Comparison of ENCODE assay signal across 24 cellular contexts in the genomic region with DNA sequence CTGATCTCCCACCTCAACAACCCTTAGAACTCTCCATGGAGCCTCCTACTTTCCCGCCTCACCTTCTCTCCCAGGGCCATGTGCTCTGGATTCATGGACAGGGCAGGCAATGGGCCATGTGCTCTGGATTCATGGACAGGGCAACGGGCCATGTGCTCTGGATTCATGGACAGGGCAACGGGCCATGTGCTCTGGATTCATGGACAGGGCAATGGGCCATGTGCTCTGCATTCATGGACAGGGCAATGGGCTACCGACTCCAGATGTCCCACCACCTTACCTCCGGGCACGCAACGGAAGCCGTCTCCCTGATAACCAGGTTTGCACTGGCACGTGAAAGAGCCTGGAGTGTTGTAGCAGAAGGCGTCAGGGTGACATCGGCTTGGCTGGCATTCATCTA. TPM values are rescaled to one million over a fixed set of nuclear protein-coding genes. Genes with fewer than 3 reads are reported as not detected.
DNase-seq lines count a peak whose midpoint lies in the region; ATAC-seq, FAIRE-seq and TF ChIP-seq lines count a peak whose summit lies in the region.
"Had no signal": no experiment of that assay in that cellular context is flagged by ENCODE, and none has a peak within 500 bp of the region (broad histone marks: within the 10 kb centered on the region; RNA-seq: fewer than 3 reads in every experiment).

No MANE protein-coding gene starts in this region.

- no peaks in the 10 kb centered on the region for H3K36me3 ChIP-seq in BE2C
- H3K36me3 ChIP-seq in SK-N-SH (replicated peaks in 1 of 2; ENCODE audit: control insufficient read depth in 1 of 2, insufficient read depth in 2 of 2, low read length in 1 of 2): peaks cover 3 to 7% of the 10 kb centered on the region in 2 experiments
- peaks cover 13 to 72% of the 10 kb centered on the region in 2 experiments for H3K36me3 ChIP-seq in HepG2 (replicated peaks in 1 of 2; ENCODE audit: control insufficient read depth in 1 of 2, insufficient read depth in 2 of 2, low read length in 2 of 2)
- H3K36me3 ChIP-seq in rectal smooth muscle tissue (ENCODE audit: control insufficient read depth, insufficient read depth, low read length): peaks cover 18% of the 10 kb centered on the region
- H3K36me3 ChIP-seq: SJCRH30 had no signal

- TF ChIP-seq RAD21 in SK-N-SH (IDR thresholded peaks at IDR 0.05; ENCODE audit: low read length) (no peak), HepG2 (CRISPR knock-in tag; IDR thresholded peaks at IDR 0.05) (no peak)

- H3K4me1 ChIP-seq in BE2C: no peaks in the 10 kb centered on the region
- peaks cover 8 to 11% of the 10 kb centered on the region in 2 experiments; a peak in 3 of 4 replicates for H3K4me1 ChIP-seq in SK-N-SH (ENCODE audit: control insufficient read depth in 1 of 2, insufficient read depth in 2 of 2, low read depth in 1 of 2, low read length in 1 of 2)
- no peaks in the 10 kb centered on the region for H3K4me1 ChIP-seq in HepG2 (ENCODE audit: insufficient read depth, low read length)
- H3K4me1 ChIP-seq in rectal smooth muscle tissue (ENCODE audit: control insufficient read depth, insufficient read depth, low read length): peaks cover 8% of the 10 kb centered on the region
- H3K4me1 ChIP-seq: SJCRH30 had no signal

- TF ChIP-seq CTCF in BE2C (IDR thresholded peaks at IDR 0.05; ENCODE audit: low read depth, low read length) (no peak), SK-N-SH (IDR thresholded peaks at IDR 0.05) (no peak), HepG2 (CRISPR knock-in tag; IDR thresholded peaks at IDR 0.05) (no peak), omental fat pad (IDR thresholded peaks at IDR 0.05) (no peak)

- WGBS in SK-N-SH (ENCODE audit: low lambda C conversion rate): 80% methylated on average over 2 of the region's 11 CpGs
- WGBS in HepG2 (ENCODE audit: low lambda C conversion rate): 98% methylated on average over 11 of the region's 11 CpGs

- in situ Hi-C loops in HepG2 (cut with HindIII; ENCODE audit: extremely low pct_ligation_motif_present, low pct_unique_long_range_greater_than_20kb): no loop called here

- no peak for TF ChIP-seq POLR2A in HepG2 (IDR thresholded peaks at IDR 0.05; ENCODE audit: insufficient read depth in 1 of 2, low read depth in 2 of 2, low read length in 2 of 2)

- no peak for ATAC-seq in HepG2
- no peak for ATAC-seq in omental fat pad (ENCODE audit: low FRiP score)
- ATAC-seq: A549 had no signal

- H2AFZ ChIP-seq in SK-N-SH (ENCODE audit: low read depth): no peak overlapping the region
- no peak overlapping the region for H2AFZ ChIP-seq in HepG2 (ENCODE audit: low read length)

- no peak overlapping the region for H3K9ac ChIP-seq in SK-N-SH
- H3K9ac ChIP-seq in HepG2 (ENCODE audit: insufficient read depth, low read depth, low read length): no peak overlapping the region
- H3K9ac ChIP-seq in rectal smooth muscle tissue (ENCODE audit: low read length): no peak overlapping the region

- H3K9me2 ChIP-seq in SK-N-SH: no peaks in the 10 kb centered on the region

- DNase-seq in BE2C: peak; percentile 46
- DNase-seq in SK-N-SH: no peak
- no peak for DNase-seq in HepG2 (ENCODE audit: low spot score)
- DNase-seq in NCI-H82 treated with DMSO at 0.1 percent for 48 hours (lab: John Stamatoyannopoulos, UW; ENCODE audit: unreplicated experiment): no peak
- no peak for DNase-seq in omental fat pad (ENCODE audit: low spot score)
- DNase-seq in EL: no peak
- DNase-seq in NK-92 (lab: John Stamatoyannopoulos, UW; ENCODE audit: unreplicated experiment): no peak
- DNase-seq: C1 segment of cervical spinal cord, DND-41, GF-D8, GOT3, Kasumi-1, MM.1S, NCI-H1092 treated with DMSO at 0.1 percent for 48 hours, NCI-H1694 treated with DMSO at 0.1 percent for 48 hours, NCI-H345, NCI-H526 treated with DMSO at 0.1 percent for 48 hours, OCI-M1, SJCRH30 had no signal

- H3K79me2 ChIP-seq in SK-N-SH (ENCODE audit: insufficient read depth): no peaks in the 10 kb centered on the region
- H3K79me2 ChIP-seq in HepG2 (ENCODE audit: insufficient read depth, low read length): no peaks in the 10 kb centered on the region

- H3F3A ChIP-seq in SK-N-SH (replicated peaks; ENCODE audit: insufficient read depth): peaks cover 15% of the 10 kb centered on the region

- H3K9me3 ChIP-seq in BE2C (no peaks in the 10 kb centered on the region), SK-N-SH (no peaks in the 10 kb centered on the region), HepG2 (ENCODE audit: low read length) (no peaks in the 10 kb centered on the region)
- H3K9me3 ChIP-seq: A549, SJCRH30 had no signal

- H4K20me1 ChIP-seq in SK-N-SH (ENCODE audit: insufficient read depth): no peaks in the 10 kb centered on the region
- no peaks in the 10 kb centered on the region for H4K20me1 ChIP-seq in HepG2 (ENCODE audit: insufficient read depth, low read length)

- H3K27ac ChIP-seq in SK-N-SH (ENCODE audit: low read depth in 2 of 2, low read length in 1 of 2): no peak overlapping the region
- no peak overlapping the region for H3K27ac ChIP-seq in HepG2 (ENCODE audit: extremely low read length, insufficient read depth, low read length)
- H3K27ac ChIP-seq in rectal smooth muscle tissue (ENCODE audit: low read depth, low read length): peak overlapping the region; percentile 30
- H3K27ac ChIP-seq: A549, RWPE1, SJCRH30 had no signal

- no peak for FAIRE-seq in HepG2 (lab: Jason Lieb, UNC)
- FAIRE-seq: A549, GM12891, GM18507 had no signal

- CTCF ChIA-PET in SK-N-SH (lab: Yijun Ruan, JAX) (no interaction called here), HepG2 (lab: Yijun Ruan, JAX; ENCODE audit: low intra/inter-chr PET ratio, low total read pairs) (no interaction called here)

- no peak overlapping the region for H3K4me3 ChIP-seq in BE2C (ENCODE audit: low read depth, low read length)
- no peak overlapping the region for H3K4me3 ChIP-seq in SK-N-SH (ENCODE audit: low read depth in 2 of 2, low read length in 1 of 2)
- no peak overlapping the region for H3K4me3 ChIP-seq in HepG2 (replicated peaks in 1 of 3; ENCODE audit: insufficient read depth in 1 of 3, low read depth in 2 of 3, low read length in 3 of 3)
- no peak overlapping the region for H3K4me3 ChIP-seq in rectal smooth muscle tissue (ENCODE audit: low read length)
- H3K4me3 ChIP-seq: A549, SJCRH30 had no signal

- intact Hi-C loops in HepG2 (cut with micrococcal nuclease; ENCODE audit: unreplicated experiment): no loop called here

- H3K4me2 ChIP-seq in SK-N-SH (no peak overlapping the region), HepG2 (ENCODE audit: low read depth, low read length) (no peak overlapping the region)
- H3K4me2 ChIP-seq: A549 had no signal

- POLR2A ChIA-PET in SK-N-SH (lab: Yijun Ruan, JAX): no interaction called here
- POLR2A ChIA-PET in HepG2 (lab: Yijun Ruan, JAX): no interaction called here

- peak in 1 of 2 experiments; percentile 15; a peak in 1 of 4 replicates for TF ChIP-seq EP300 in SK-N-SH (IDR thresholded peaks at IDR 0.05; ENCODE audit: borderline replicate concordance in 1 of 2, low read depth in 1 of 2, low read length in 1 of 2)
- no peak for TF ChIP-seq EP300 in HepG2 (IDR thresholded peaks at IDR 0.05; ENCODE audit: low read depth in 2 of 2, low read length in 2 of 2)
- no peak for TF ChIP-seq EP300 in HepG2 (CRISPR knock-in tag; IDR thresholded peaks at IDR 0.05; ENCODE audit: borderline replicate concordance)

- BruUV-seq in HepG2 (replicated peaks; lab: Mats Ljungman, UMichigan): no TSS peak

- no peaks in the 10 kb centered on the region for H3K27me3 ChIP-seq in BE2C
- H3K27me3 ChIP-seq in SK-N-SH (ENCODE audit: insufficient read depth): no peaks in the 10 kb centered on the region
- no peaks in the 10 kb centered on the region for H3K27me3 ChIP-seq in HepG2 (ENCODE audit: control insufficient read depth in 1 of 2, insufficient read depth in 2 of 2, low read length in 2 of 2)
- no peaks in the 10 kb centered on the region for H3K27me3 ChIP-seq in rectal smooth muscle tissue (ENCODE audit: control insufficient read depth, insufficient read depth, low read length)
- H3K27me3 ChIP-seq: SJCRH30 had no signal

TF ChIP-seq in SK-N-SH, 30 proteins besides CTCF, POLR2A, EP300 and RAD21 (continues in another document):
- peak; percentile 68; the same call in 1 of the 2 replicates for TF ChIP-seq RCOR1 (IDR thresholded peaks at IDR 0.05; ENCODE audit: low read length)
- TF ChIP-seq MXI1 (IDR thresholded peaks at IDR 0.05; ENCODE audit: low read depth, low read length): 0 out of 2 replicates have a peak, but pooled peaks have one; percentile 34

TF ChIP-seq in HepG2, 621 proteins besides CTCF, POLR2A, EP300 and RAD21 (continues in another document):
- TF ChIP-seq TGIF2 (CRISPR knock-in tag; IDR thresholded peaks at IDR 0.05): no peak
- TF ChIP-seq PRMT3 (CRISPR knock-in tag; IDR thresholded peaks at IDR 0.05; ENCODE audit: borderline replicate concordance, low read depth): no peak

RNA-seq across cellular contexts. Expression of a gene that starts 53.2 kb away (rescaled TPM):
- not detected for polyA plus RNA-seq in BE2C (2012; ENCODE audit: insufficient read depth, insufficient read length, low read depth)
- polyA plus RNA-seq in SK-N-SH (2012; rRNA removed) (49.3 and 74.3 TPM in 2 replicates), HepG2 (2011; rRNA removed) (56.1 and 77.2 TPM in 2 replicates)
- polyA plus RNA-seq in SK-N-SH (2012; cell fraction: cytosol; rRNA removed): 45.2 and 58.2 TPM in 2 replicates
- 49.9 and 56.5 TPM in 2 replicates for polyA plus RNA-seq in SK-N-SH (2012; cell fraction: nucleus; rRNA removed)
- total RNA-seq in HepG2 (2016; rRNA removed; fragmentation: Illumina TruSeq; extraction: Trizol) (29.3 and 50.2 TPM in 2 replicates), omental fat pad (100 to 1,000 TPM; 131 to 458 (median 203) TPM)
- total RNA-seq in HepG2 (2016; cell fraction: cytosol; rRNA removed; fragmentation: Illumina TruSeq; extraction: Trizol; ENCODE audit: low read depth): 5.0 and 5.1 TPM in 2 replicates
- 22.1 and 49.8 TPM in 2 replicates for total RNA-seq in HepG2 (2016; cell fraction: insoluble cytoplasmic fraction; rRNA removed; fragmentation: Illumina TruSeq; extraction: Trizol)
- total RNA-seq in HepG2 (2016; cell fraction: membrane; rRNA removed; fragmentation: Illumina TruSeq; extraction: Trizol): 10.8 and 12.4 TPM in 2 replicates
- total RNA-seq in HepG2 (2016; cell fraction: nucleus; rRNA removed; fragmentation: Illumina TruSeq; extraction: Trizol): 68.9 and 87.3 TPM in 2 replicates
- 45.0 and 56.5 TPM in 2 replicates for polyA plus RNA-seq in HepG2 (2011; cell fraction: cytosol; rRNA removed)
- polyA plus RNA-seq in HepG2 (2011; cell fraction: nucleus; rRNA removed): 102 and 105 TPM in 2 replicates
- 122 and 152 TPM in 2 replicates for polyA plus RNA-seq in HepG2 (2012)
- polyA plus RNA-seq in HepG2 (2016; cell fraction: cytosol; fragmentation: Illumina TruSeq; extraction: Trizol; ENCODE audit: low read depth): 2.7 and 3.2 TPM in 2 replicates
- polyA plus RNA-seq in HepG2 (2016; cell fraction: insoluble cytoplasmic fraction; fragmentation: Illumina TruSeq; extraction: Trizol; ENCODE audit: low read depth): 25.6 and 37.4 TPM in 2 replicates
- polyA plus RNA-seq in HepG2 (2016; cell fraction: membrane; fragmentation: Illumina TruSeq; extraction: Trizol; ENCODE audit: low read depth): 7.7 and 9.8 TPM in 2 replicates
- polyA plus RNA-seq in HepG2 (2016; cell fraction: nucleus; fragmentation: Illumina TruSeq; extraction: Trizol; ENCODE audit: insufficient read depth, low read depth): 108 and 114 TPM in 2 replicates
- 173 TPM in 1 of 2 replicates, not detected in the other for polyA minus RNA-seq in HepG2 (2011; rRNA and poly(A)+ RNA removed; ENCODE audit: low replicate concordance)
- polyA minus RNA-seq in HepG2 (2011; cell fraction: cytosol; rRNA and poly(A)+ RNA removed): 109 and 121 TPM in 2 replicates
- polyA minus RNA-seq in HepG2 (2011; cell fraction: nucleus; rRNA and poly(A)+ RNA removed): 60.0 and 68.8 TPM in 2 replicates
